30 cellular contexts compared by ENCODE assay signal in the genomic region with DNA sequence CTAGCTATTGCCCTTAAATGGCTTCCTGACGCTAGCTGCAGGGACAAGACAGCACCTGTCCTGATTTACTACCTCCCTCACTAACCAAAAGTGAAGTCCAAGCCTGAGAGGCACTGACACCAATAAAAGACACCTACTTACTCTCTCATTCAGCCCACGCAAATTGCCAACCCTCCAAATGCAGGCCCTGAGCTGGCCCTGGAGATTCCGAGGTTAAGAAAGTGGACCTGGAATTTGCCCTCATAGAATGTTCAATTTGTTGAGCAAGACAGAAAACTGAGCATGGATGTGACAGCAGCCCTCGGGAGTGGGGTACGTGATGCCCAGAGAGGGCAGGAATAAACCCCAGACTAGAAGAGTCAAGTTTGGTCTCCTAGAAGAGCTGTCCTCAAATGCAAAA. TPM values are rescaled to one million over a fixed set of nuclear protein-coding genes. Genes with fewer than 3 reads are reported as not detected.
DNase-seq lines count a peak whose midpoint lies in the region; ATAC-seq, FAIRE-seq and TF ChIP-seq lines count a peak whose summit lies in the region.
"Had no signal": no experiment of that assay in that cellular context is flagged by ENCODE, and none has a peak within 500 bp of the region (broad histone marks: within the 10 kb centered on the region; RNA-seq: fewer than 3 reads in every experiment).

No MANE protein-coding gene starts in this region.

- H2BK120ac ChIP-seq in neuronal stem cell (ENCODE audit: low read depth, low read length), result no peak overlapping the region

- intact Hi-C loops in HepG2 (cut with micrococcal nuclease; ENCODE audit: unreplicated experiment) (no loop called here), sigmoid colon (cut with DNase I) (no loop called here)

- no peak overlapping the region for H3K4me3 ChIP-seq in liver (ENCODE audit: low read depth in 1 of 3, low read length in 3 of 3)
- no peak overlapping the region for H3K4me3 ChIP-seq in HepG2 (replicated peaks in 1 of 3; ENCODE audit: insufficient read depth in 1 of 3, low read depth in 2 of 3, low read length in 3 of 3)
- no peak overlapping the region for H3K4me3 ChIP-seq in neuronal stem cell (ENCODE audit: low read length in 2 of 2)
- H3K4me3 ChIP-seq in sigmoid colon, result no peak overlapping the region
- H3K4me3 ChIP-seq: BLaER1, GM12878 had no signal

- no peak for ATAC-seq in HepG2
- ATAC-seq in HG02840 (IDR thresholded peaks at IDR 0.05; ENCODE audit: low FRiP score, unreplicated experiment), result no peak
- ATAC-seq: GM12878 had no signal

- H3K79me2 ChIP-seq in HepG2 (ENCODE audit: insufficient read depth, low read length), result no peaks in the 10 kb centered on the region

- H3K23ac ChIP-seq in neuronal stem cell (ENCODE audit: low read depth, low read length, poor library complexity), result no peak overlapping the region

- no peak overlapping the region for H2BK15ac ChIP-seq in neuronal stem cell (ENCODE audit: low read length)

- no peak overlapping the region for H4K91ac ChIP-seq in neuronal stem cell (ENCODE audit: low read depth, low read length, poor library complexity)

- no peaks in the 10 kb centered on the region for H3K9me3 ChIP-seq in liver (ENCODE audit: control insufficient read depth in 4 of 4, low read length in 3 of 4)
- H3K9me3 ChIP-seq in HepG2 (ENCODE audit: low read length), result no peaks in the 10 kb centered on the region
- no peaks in the 10 kb centered on the region for H3K9me3 ChIP-seq in neuronal stem cell (replicated peaks in 1 of 2; ENCODE audit: control insufficient read depth in 2 of 2, insufficient read depth in 1 of 2, low read depth in 1 of 2, low read length in 2 of 2)
- H3K9me3 ChIP-seq in sigmoid colon, result no peaks in the 10 kb centered on the region
- H3K9me3 ChIP-seq: BE2C, BLaER1 had no signal

- no peak overlapping the region for H3K14ac ChIP-seq in neuronal stem cell (ENCODE audit: low read length)

- H2BK5ac ChIP-seq in neuronal stem cell (ENCODE audit: low read length), result no peak overlapping the region

- H4K8ac ChIP-seq in neuronal stem cell (ENCODE audit: low read depth, low read length), result no peak overlapping the region

- TF ChIP-seq RAD21 in liver (IDR thresholded peaks at IDR 0.05) (no peak), HepG2 (CRISPR knock-in tag; IDR thresholded peaks at IDR 0.05) (no peak)

- WGBS in liver, result 43% methylated on average over 5 of the region's 5 CpGs
- WGBS in HepG2 (ENCODE audit: low lambda C conversion rate), result 81% methylated on average over 5 of the region's 5 CpGs
- no CpG with 5 or more reads among the region's 5 CpGs for WGBS in neuronal stem cell (ENCODE audit: extremely low coverage in 2 of 2, insufficient read length in 2 of 2, insufficient replicate concordance in 1 of 2), 2 donors
- WGBS in sigmoid colon, 2 donors, result 79% methylated on average over 5 of the region's 5 CpGs

- TF ChIP-seq POLR2A in HepG2 (IDR thresholded peaks at IDR 0.05; ENCODE audit: insufficient read depth in 1 of 2, low read depth in 2 of 2, low read length in 2 of 2) (no peak), sigmoid colon (IDR thresholded peaks at IDR 0.05) (no peak)

- FAIRE-seq in HepG2 (lab: Jason Lieb, UNC), result no peak
- FAIRE-seq: A204.1, GM12878, GM12892, GM18507 had no signal

- no peaks in the 10 kb centered on the region for H4K20me1 ChIP-seq in HepG2 (ENCODE audit: insufficient read depth, low read length)
- H4K20me1 ChIP-seq: BLaER1 had no signal

- H3K79me1 ChIP-seq in neuronal stem cell (ENCODE audit: low read depth, low read length), result no peaks in the 10 kb centered on the region

- no peak overlapping the region for H2BK12ac ChIP-seq in neuronal stem cell (ENCODE audit: low read length)

- in situ Hi-C loops in HepG2 (cut with HindIII; ENCODE audit: extremely low pct_ligation_motif_present, low pct_unique_long_range_greater_than_20kb), result loop anchor here (5.0 kb wide), 1 partner anchor 54 kb away; no protein-coding TSS in a partner anchor

- H3K27ac ChIP-seq in liver (ENCODE audit: low read depth in 1 of 2, low read length in 2 of 2) (no peak overlapping the region), HepG2 (ENCODE audit: extremely low read length, insufficient read depth, low read length) (no peak overlapping the region), neuronal stem cell (replicated peaks; ENCODE audit: low read length) (no peak overlapping the region), sigmoid colon (no peak overlapping the region)
- H3K27ac ChIP-seq: BLaER1 had no signal

- no peak overlapping the region for H3K4me2 ChIP-seq in HepG2 (ENCODE audit: low read depth, low read length)
- H3K4me2 ChIP-seq in neuronal stem cell (ENCODE audit: insufficient read depth, low read length, poor library complexity, severe bottlenecking), result no peak overlapping the region
- H3K4me2 ChIP-seq: BLaER1 had no signal

- H3K36me3 ChIP-seq in liver (ENCODE audit: control insufficient read depth in 4 of 4, insufficient read depth in 3 of 4, low read depth in 1 of 4, low read length in 3 of 4) (peaks cover 0 to 1% (median under 1%) of the 10 kb centered on the region in 4 donors), HepG2 (replicated peaks in 1 of 2; ENCODE audit: control insufficient read depth in 1 of 2, insufficient read depth in 2 of 2, low read length in 2 of 2) (peaks cover 6 to 10% of the 10 kb centered on the region in 2 experiments; a peak in 4 of 5 replicates), neuronal stem cell (replicated peaks in 1 of 2; ENCODE audit: control insufficient read depth in 2 of 2, insufficient read depth in 2 of 2, low read length in 2 of 2) (no peaks in the 10 kb centered on the region), sigmoid colon (no peaks in the 10 kb centered on the region)
- H3K36me3 ChIP-seq: BE2C, BLaER1 had no signal

- H3K4ac ChIP-seq in neuronal stem cell (ENCODE audit: low read length), result no peak overlapping the region

- H3K4me1 ChIP-seq in liver (ENCODE audit: control insufficient read depth in 4 of 4, insufficient read depth in 4 of 4, low read length in 3 of 4), result peaks cover 14 to 48% (median 32%) of the 10 kb centered on the region in 4 donors
- H3K4me1 ChIP-seq in HepG2 (ENCODE audit: insufficient read depth, low read length), result peaks cover 43% of the 10 kb centered on the region
- H3K4me1 ChIP-seq in neuronal stem cell (ENCODE audit: control insufficient read depth in 2 of 2, insufficient read depth in 1 of 2, low read depth in 1 of 2, low read length in 2 of 2), result peaks cover 0 to 2% of the 10 kb centered on the region in 2 donors
- no peaks in the 10 kb centered on the region for H3K4me1 ChIP-seq in sigmoid colon
- H3K4me1 ChIP-seq: BE2C, BLaER1 had no signal

- no peaks in the 10 kb centered on the region for H3K27me3 ChIP-seq in liver (ENCODE audit: control insufficient read depth in 4 of 4, insufficient read depth in 4 of 4, low read length in 3 of 4)
- no peaks in the 10 kb centered on the region for H3K27me3 ChIP-seq in HepG2 (ENCODE audit: control insufficient read depth in 1 of 2, insufficient read depth in 2 of 2, low read length in 2 of 2)
- H3K27me3 ChIP-seq in neuronal stem cell (ENCODE audit: control insufficient read depth in 3 of 3, insufficient read depth in 3 of 3, low read depth in 1 of 3, low read length in 3 of 3), result no peaks in the 10 kb centered on the region
- H3K27me3 ChIP-seq in sigmoid colon, result no peaks in the 10 kb centered on the region
- H3K27me3 ChIP-seq: BE2C, BLaER1 had no signal

- DNase-seq in HepG2 (ENCODE audit: low spot score) (no peak), neuronal stem cell (ENCODE audit: low spot score) (no peak), sigmoid colon (peak; percentile 2)
- no peak for DNase-seq in stimulated activated CD4-positive, alpha-beta T cell treated with anti-CD3 and anti-CD28 coated beads, Interleukin-4, amount 100 ng/mL, for 24 hours
- DNase-seq: 8988T; ACHN; BE2C; C1 segment of cervical spinal cord; CD4-positive, alpha-beta memory T cell; CD4-positive, CD25-positive, alpha-beta regulatory T cell; CD8-positive, alpha-beta memory T cell; COR-L47; DMS 273 treated with DMSO at 0.1 percent for 48 hours; DMS153; DMS53; DMS79; DND-41; GDM1 had no signal

- no peak overlapping the region for H3K18ac ChIP-seq in neuronal stem cell (ENCODE audit: low read length)

- TF ChIP-seq EP300 in HepG2 (IDR thresholded peaks at IDR 0.05; ENCODE audit: low read depth in 2 of 2, low read length in 2 of 2) (no peak), HepG2 (CRISPR knock-in tag; IDR thresholded peaks at IDR 0.05; ENCODE audit: borderline replicate concordance) (no peak), sigmoid colon (IDR thresholded peaks at IDR 0.05) (no peak)

- TF ChIP-seq CTCF in liver (IDR thresholded peaks at IDR 0.05; ENCODE audit: low read depth, low read length, missing input control) (no peak), HepG2 (CRISPR knock-in tag; IDR thresholded peaks at IDR 0.05) (no peak), sigmoid colon (IDR thresholded peaks at IDR 0.05) (no peak)

- H2AK5ac ChIP-seq in neuronal stem cell (ENCODE audit: low read depth, low read length), result peak overlapping the region; percentile 22

- H3K9ac ChIP-seq in liver (ENCODE audit: low read depth in 1 of 2, low read length in 2 of 2), result no peak overlapping the region
- H3K9ac ChIP-seq in HepG2 (ENCODE audit: insufficient read depth, low read depth, low read length), result no peak overlapping the region
- no peak overlapping the region for H3K9ac ChIP-seq in neuronal stem cell (ENCODE audit: low read depth, low read length, poor library complexity)
- H3K9ac ChIP-seq: BLaER1 had no signal

- no peak overlapping the region for H2AFZ ChIP-seq in HepG2 (ENCODE audit: low read length)
- H2AFZ ChIP-seq in neuronal stem cell (ENCODE audit: low read length), result no peak overlapping the region

- CTCF ChIA-PET in HepG2 (lab: Yijun Ruan, JAX; ENCODE audit: low intra/inter-chr PET ratio, low total read pairs), result no interaction called here

- POLR2A ChIA-PET in HepG2 (lab: Yijun Ruan, JAX), result no interaction called here

- no TSS peak for BruUV-seq in HepG2 (replicated peaks; lab: Mats Ljungman, UMichigan)

RNA-seq across cellular contexts. Expression of a gene that starts 16.4 kb away (rescaled TPM):
- over 10,000 TPM in 1 of 2 donors, 1,000 to 10,000 TPM in 1; 2,087 to 17,984 TPM for total RNA-seq in liver
- over 10,000 TPM; 11,518 to 14,500 TPM for polyA plus RNA-seq in liver
- 433 and 825 TPM in 2 replicates for total RNA-seq in HepG2 (2016; rRNA removed; fragmentation: Illumina TruSeq; extraction: Trizol)
- total RNA-seq in HepG2 (2016; cell fraction: cytosol; rRNA removed; fragmentation: Illumina TruSeq; extraction: Trizol; ENCODE audit: low read depth), result 141 and 152 TPM in 2 replicates
- 426 and 840 TPM in 2 replicates for total RNA-seq in HepG2 (2016; cell fraction: insoluble cytoplasmic fraction; rRNA removed; fragmentation: Illumina TruSeq; extraction: Trizol)
- 232 and 248 TPM in 2 replicates for total RNA-seq in HepG2 (2016; cell fraction: membrane; rRNA removed; fragmentation: Illumina TruSeq; extraction: Trizol)
- total RNA-seq in HepG2 (2016; cell fraction: nucleus; rRNA removed; fragmentation: Illumina TruSeq; extraction: Trizol), result 726 and 813 TPM in 2 replicates
- 2,200 and 3,367 TPM in 2 replicates for polyA plus RNA-seq in HepG2 (2011; rRNA removed)
- polyA plus RNA-seq in HepG2 (2011; cell fraction: cytosol; rRNA removed), result 3,577 and 4,656 TPM in 2 replicates
- polyA plus RNA-seq in HepG2 (2011; cell fraction: nucleus; rRNA removed), result 1,545 and 2,325 TPM in 2 replicates
- polyA plus RNA-seq in HepG2 (2012), result 306 and 2,041 TPM in 2 replicates
- 168 and 171 TPM in 2 replicates for polyA plus RNA-seq in HepG2 (2016; cell fraction: cytosol; fragmentation: Illumina TruSeq; extraction: Trizol; ENCODE audit: low read depth)
- polyA plus RNA-seq in HepG2 (2016; cell fraction: insoluble cytoplasmic fraction; fragmentation: Illumina TruSeq; extraction: Trizol; ENCODE audit: low read depth), result 463 and 467 TPM in 2 replicates
- 216 and 234 TPM in 2 replicates for polyA plus RNA-seq in HepG2 (2016; cell fraction: membrane; fragmentation: Illumina TruSeq; extraction: Trizol; ENCODE audit: low read depth)
- 1,122 and 1,162 TPM in 2 replicates for polyA plus RNA-seq in HepG2 (2016; cell fraction: nucleus; fragmentation: Illumina TruSeq; extraction: Trizol; ENCODE audit: insufficient read depth, low read depth)
- 0.47 and 1,312 TPM in 2 replicates for polyA minus RNA-seq in HepG2 (2011; rRNA and poly(A)+ RNA removed; ENCODE audit: low replicate concordance)
- polyA minus RNA-seq in HepG2 (2011; cell fraction: cytosol; rRNA and poly(A)+ RNA removed), result 680 and 1,323 TPM in 2 replicates
- 461 and 851 TPM in 2 replicates for polyA minus RNA-seq in HepG2 (2011; cell fraction: nucleus; rRNA and poly(A)+ RNA removed)
- 0.04 TPM for polyA plus RNA-seq in neuronal stem cell (2013, experiment 1 of 2)
- polyA plus RNA-seq in neuronal stem cell (2013, experiment 2 of 2), result 0.04 TPM
- total RNA-seq in sigmoid colon, result 100 to 1,000 TPM in 1 of 4 donors, 10 to 100 TPM in 3; 80.9 to 233 (median 97.9) TPM
- 10 to 100 TPM in 2 of 3 donors, 1 to 10 TPM in 1; 2.3 to 94.5 (median 59.5) TPM for polyA plus RNA-seq in sigmoid colon
- total RNA-seq: CD4-positive, alpha-beta memory T cell; CD4-positive, CD25-positive, alpha-beta regulatory T cell; CD8-positive, alpha-beta memory T cell; Daoy; G401 had no signal
- polyA plus RNA-seq: CD14-positive monocyte; CD4-positive, alpha-beta memory T cell; CD4-positive, CD25-positive, alpha-beta regulatory T cell; CD8-positive, alpha-beta memory T cell; GM12878 had no signal

RNA-seq across cellular contexts. Expression of a gene that starts 47.4 kb away (rescaled TPM):
- 100 to 1,000 TPM in 1 of 2 donors, 10 to 100 TPM in 1; 45.7 to 250 TPM for total RNA-seq in liver
- polyA plus RNA-seq in liver, result 100 to 1,000 TPM in 1 of 2 donors, 10 to 100 TPM in 1; 37.0 to 122 TPM
- total RNA-seq in HepG2 (2016; rRNA removed; fragmentation: Illumina TruSeq; extraction: Trizol), result 237 and 498 TPM in 2 replicates
- total RNA-seq in HepG2 (2016; cell fraction: cytosol; rRNA removed; fragmentation: Illumina TruSeq; extraction: Trizol; ENCODE audit: low read depth), result 71.6 and 82.2 TPM in 2 replicates
- total RNA-seq in HepG2 (2016; cell fraction: insoluble cytoplasmic fraction; rRNA removed; fragmentation: Illumina TruSeq; extraction: Trizol), result 219 and 507 TPM in 2 replicates
- 187 and 205 TPM in 2 replicates for total RNA-seq in HepG2 (2016; cell fraction: membrane; rRNA removed; fragmentation: Illumina TruSeq; extraction: Trizol)
- 372 and 429 TPM in 2 replicates for total RNA-seq in HepG2 (2016; cell fraction: nucleus; rRNA removed; fragmentation: Illumina TruSeq; extraction: Trizol)
- polyA plus RNA-seq in HepG2 (2011; rRNA removed), result 449 and 569 TPM in 2 replicates
- polyA plus RNA-seq in HepG2 (2011; cell fraction: cytosol; rRNA removed), result 331 and 435 TPM in 2 replicates
- 165 and 220 TPM in 2 replicates for polyA plus RNA-seq in HepG2 (2011; cell fraction: nucleus; rRNA removed)
- polyA plus RNA-seq in HepG2 (2012), result 423 and 569 TPM in 2 replicates
- 81.2 and 88.3 TPM in 2 replicates for polyA plus RNA-seq in HepG2 (2016; cell fraction: cytosol; fragmentation: Illumina TruSeq; extraction: Trizol; ENCODE audit: low read depth)
- polyA plus RNA-seq in HepG2 (2016; cell fraction: insoluble cytoplasmic fraction; fragmentation: Illumina TruSeq; extraction: Trizol; ENCODE audit: low read depth), result 241 and 254 TPM in 2 replicates
- polyA plus RNA-seq in HepG2 (2016; cell fraction: membrane; fragmentation: Illumina TruSeq; extraction: Trizol; ENCODE audit: low read depth), result 159 and 171 TPM in 2 replicates
- polyA plus RNA-seq in HepG2 (2016; cell fraction: nucleus; fragmentation: Illumina TruSeq; extraction: Trizol; ENCODE audit: insufficient read depth, low read depth), result 573 and 590 TPM in 2 replicates
- polyA minus RNA-seq in HepG2 (2011; rRNA and poly(A)+ RNA removed; ENCODE audit: low replicate concordance), result 0.30 and 414 TPM in 2 replicates
- 176 and 231 TPM in 2 replicates for polyA minus RNA-seq in HepG2 (2011; cell fraction: cytosol; rRNA and poly(A)+ RNA removed)
- 87.0 and 105 TPM in 2 replicates for polyA minus RNA-seq in HepG2 (2011; cell fraction: nucleus; rRNA and poly(A)+ RNA removed)
- 2.4 TPM for polyA plus RNA-seq in neuronal stem cell (2013, experiment 1 of 2)
- 2.5 TPM for polyA plus RNA-seq in neuronal stem cell (2013, experiment 2 of 2)
- 1 to 10 TPM; 1.4 to 9.3 (median 3.3) TPM for total RNA-seq in sigmoid colon
- polyA plus RNA-seq in sigmoid colon, result 1 to 10 TPM in 1 of 3 donors, under 1 TPM in 1, not detected in 1; 0.69 to 4.5 TPM
- total RNA-seq: A673; CD4-positive, alpha-beta memory T cell; CD4-positive, CD25-positive, alpha-beta regulatory T cell; CD8-positive, alpha-beta memory T cell; G401 had no signal
- polyA plus RNA-seq: AG04450; CD14-positive monocyte; CD4-positive, alpha-beta memory T cell; CD4-positive, CD25-positive, alpha-beta regulatory T cell; CD8-positive, alpha-beta memory T cell; GM12878 had no signal

Comparison
In these comparisons a context has a peak if more than half of its experiments do, and no peak if none do; other contexts are left out.
1. RNA of a gene that starts 47.4 kb away (total RNA-seq): 71.6 to 507 TPM in HepG2 and 45.7 to 250 TPM in liver; 1.4 to 9.3 TPM in sigmoid colon; every median in the first group is over 4 times any median in the second.